In the genomic region with DNA sequence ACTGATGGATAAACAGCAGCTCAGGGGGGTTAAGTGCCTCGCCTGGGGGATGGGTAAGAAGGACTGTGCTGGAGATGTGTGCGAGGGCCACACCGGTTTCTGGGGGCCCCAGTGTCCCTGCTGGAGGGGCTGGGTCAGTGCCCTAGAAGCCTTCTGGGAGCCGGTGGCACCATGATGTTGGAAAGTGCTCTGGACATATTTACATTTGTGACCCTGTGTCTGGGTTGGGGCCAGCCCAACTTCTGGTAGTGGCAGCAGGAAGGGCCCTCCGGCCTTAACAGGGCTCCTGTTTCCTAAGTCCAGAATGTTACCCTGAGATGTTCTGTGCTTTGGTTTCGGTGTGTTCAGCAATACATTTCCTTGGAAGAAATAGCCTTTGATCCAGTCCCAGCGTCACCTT, we compare ENCODE assay signal across 27 cellular contexts.
A peak's percentile ranks its signal among the peaks of the same experiment; 100 is the strongest.
DNase-seq lines count a peak whose midpoint lies in the region; ATAC-seq and TF ChIP-seq lines count a peak whose summit lies in the region.
"Had no signal": no experiment of that assay in that cellular context is flagged by ENCODE, and none has a peak within 500 bp of the region (broad histone marks: within the 10 kb centered on the region; RNA-seq: fewer than 3 reads in every experiment).

No MANE protein-coding gene starts in this region.

- H3K27ac ChIP-seq in right atrium auricular region (no peak overlapping the region), left ventricle myocardium inferior (replicated peaks) (no peak overlapping the region)
- no peak overlapping the region for H3K27ac ChIP-seq in CD4-positive, alpha-beta memory T cell (ENCODE audit: low read depth, low read length)
- H3K27ac ChIP-seq: breast epithelium, neutrophil, psoas muscle, SJSA1, vagina, WERI-Rb-1 had no signal

- H3K27ac Mint-ChIP-seq in osteocyte (ENCODE audit: unreplicated experiment): no peak overlapping the region
- no peak overlapping the region for H3K27ac Mint-ChIP-seq in CD4-positive, alpha-beta memory T cell
- H3K27ac Mint-ChIP-seq: activated CD4-positive, alpha-beta T cell treated with anti-CD3 and anti-CD28 coated beads, Interleukin-2, amount 10 ng/mL, durations not matched to agents 24 days and 14 days; activated T-helper 1 cell treated with anti-CD3 and anti-CD28 coated beads, Interleukin-12 subunit alpha, Interleukin-12 subunit beta, Interleukin-2, Interleukin-4 antibody, amounts not matched to agents 30 ng/mL and 10 ng/mL and 1 ng/mL, durations not matched to agents 14 hours and 24 hours and 36 hours; CD8-positive, alpha-beta memory T cell; memory B cell; stimulated activated naive B cell treated with anti-CD40 and anti-IgM and Interleukin-4, amounts not matched to agents 10 μg/mL and 1 μg/mL and 100 μg/mL, for 72 hours had no signal

- no peaks in the 10 kb centered on the region for H3K9me3 Mint-ChIP-seq in osteocyte (ENCODE audit: unreplicated experiment)
- peaks cover 0 to 3% (median 0%) of the 10 kb centered on the region in 8 donors for H3K9me3 Mint-ChIP-seq in CD4-positive, alpha-beta memory T cell
- H3K9me3 Mint-ChIP-seq: activated CD4-positive, alpha-beta T cell treated with anti-CD3 and anti-CD28 coated beads, Interleukin-2, amount 10 ng/mL, durations not matched to agents 24 days and 14 days; activated T-helper 1 cell treated with anti-CD3 and anti-CD28 coated beads, Interleukin-12 subunit alpha, Interleukin-12 subunit beta, Interleukin-2, Interleukin-4 antibody, amounts not matched to agents 30 ng/mL and 10 ng/mL and 1 ng/mL, durations not matched to agents 14 hours and 24 hours and 36 hours; CD8-positive, alpha-beta memory T cell had no signal

- no peaks in the 10 kb centered on the region for H3K36me3 Mint-ChIP-seq in osteocyte (ENCODE audit: unreplicated experiment)
- H3K36me3 Mint-ChIP-seq in CD4-positive, alpha-beta memory T cell: no peaks in the 10 kb centered on the region
- H3K36me3 Mint-ChIP-seq: CD8-positive, alpha-beta memory T cell had no signal

- H3K36me3 ChIP-seq in right atrium auricular region: no peaks in the 10 kb centered on the region
- no peaks in the 10 kb centered on the region for H3K36me3 ChIP-seq in left ventricle myocardium inferior
- H3K36me3 ChIP-seq in CD4-positive, alpha-beta memory T cell (ENCODE audit: insufficient read depth, low read length): no peaks in the 10 kb centered on the region
- H3K36me3 ChIP-seq: breast epithelium, neutrophil, SJSA1, vagina, WERI-Rb-1 had no signal

- peaks cover 9% of the 10 kb centered on the region for H3K27me3 Mint-ChIP-seq in osteocyte (ENCODE audit: unreplicated experiment)
- H3K27me3 Mint-ChIP-seq in CD4-positive, alpha-beta memory T cell: peaks cover 8% of the 10 kb centered on the region in 2 donors
- H3K27me3 Mint-ChIP-seq: activated CD4-positive, alpha-beta T cell treated with anti-CD3 and anti-CD28 coated beads, Interleukin-2, amount 10 ng/mL, durations not matched to agents 24 days and 14 days had no signal

- H3K9me3 ChIP-seq in right atrium auricular region (no peaks in the 10 kb centered on the region), left ventricle myocardium inferior (replicated peaks) (no peaks in the 10 kb centered on the region)
- no peaks in the 10 kb centered on the region for H3K9me3 ChIP-seq in CD4-positive, alpha-beta memory T cell (ENCODE audit: control insufficient read depth in 1 of 2, low read length in 2 of 2)
- H3K9me3 ChIP-seq: breast epithelium, neutrophil, psoas muscle, SJSA1, vagina had no signal

- DNase-seq in right atrium auricular region (ENCODE audit: low spot score): peak; percentile 43
- no peak for DNase-seq in left ventricle myocardium inferior
- DNase-seq in ecto neural progenitor cell (ENCODE audit: low spot score): peak; percentile 33
- DNase-seq in osteocyte (ENCODE audit: extremely low spot score, unreplicated experiment): peak; percentile 73
- peak; percentile 23 for DNase-seq in ureter (ENCODE audit: low spot score)
- DNase-seq in GM13976 (ENCODE audit: low spot score): no peak
- no peak for DNase-seq in CD4-positive, alpha-beta memory T cell
- DNase-seq: activated CD4-positive, alpha-beta T cell treated with anti-CD3 and anti-CD28 coated beads, Interleukin-2, amount 10 ng/mL, durations not matched to agents 24 days and 14 days; activated naive CD4-positive, alpha-beta T cell treated with anti-CD3 and anti-CD28 coated beads, Interleukin-2, amount 50 U/mL, for 16 hours; amniotic stem cell; DMS 273 treated with DMSO at 0.1 percent for 48 hours; effector CD8-positive, alpha-beta T cell; EL; NCI-H446 treated with DMSO at 0.1 percent for 48 hours; NCI-H774; psoas muscle; stimulated activated naive B cell treated with anti-CD40 and anti-IgM and Interleukin-4, amounts not matched to agents 10 μg/mL and 1 μg/mL and 100 μg/mL, for 72 hours; T1000; WERI-Rb-1 had no signal

- H3K27me3 ChIP-seq in right atrium auricular region: no peaks in the 10 kb centered on the region
- H3K27me3 ChIP-seq in left ventricle myocardium inferior (ENCODE audit: low read depth): peaks cover 8% of the 10 kb centered on the region
- H3K27me3 ChIP-seq in CD4-positive, alpha-beta memory T cell (ENCODE audit: insufficient read depth, low read length): peaks cover 4% of the 10 kb centered on the region
- H3K27me3 ChIP-seq: breast epithelium, neutrophil, SJSA1, vagina had no signal

- in situ Hi-C loops in GM13976 (cut with MboI; ENCODE audit: low sequenced_read_pairs, unreplicated experiment): no loop called here

- H3K4me1 ChIP-seq in right atrium auricular region (no peaks in the 10 kb centered on the region), left ventricle myocardium inferior (no peaks in the 10 kb centered on the region)
- no peaks in the 10 kb centered on the region for H3K4me1 ChIP-seq in CD4-positive, alpha-beta memory T cell (ENCODE audit: insufficient read depth, low read length)
- H3K4me1 ChIP-seq: breast epithelium, psoas muscle, SJSA1 had no signal

- H3K4me1 Mint-ChIP-seq in osteocyte (ENCODE audit: unreplicated experiment): peaks cover 5% of the 10 kb centered on the region
- no peaks in the 10 kb centered on the region for H3K4me1 Mint-ChIP-seq in CD4-positive, alpha-beta memory T cell
- H3K4me1 Mint-ChIP-seq: activated CD4-positive, alpha-beta T cell treated with anti-CD3 and anti-CD28 coated beads, Interleukin-2, amount 10 ng/mL, durations not matched to agents 24 days and 14 days; CD8-positive, alpha-beta memory T cell; memory B cell; stimulated activated naive B cell treated with anti-CD40 and anti-IgM and Interleukin-4, amounts not matched to agents 10 μg/mL and 1 μg/mL and 100 μg/mL, for 72 hours had no signal

- CTCF ChIA-PET in CD4-positive, alpha-beta memory T cell (lab: Charles Lee; ENCODE audit: partially characterized antibody): no interaction called here

- no peak overlapping the region for H3K4me3 ChIP-seq in right atrium auricular region
- H3K4me3 ChIP-seq in left ventricle myocardium inferior: no peak overlapping the region
- H3K4me3 ChIP-seq in CD4-positive, alpha-beta memory T cell (ENCODE audit: low read length in 2 of 2): no peak overlapping the region
- H3K4me3 ChIP-seq: breast epithelium, psoas muscle, SJSA1, vagina had no signal

- POLR2A ChIA-PET in CD4-positive, alpha-beta memory T cell (lab: Charles Lee; ENCODE audit: partially characterized antibody): no interaction called here

- no peak for ATAC-seq in GM18858 (IDR thresholded peaks at IDR 0.05; ENCODE audit: unreplicated experiment)
- ATAC-seq: psoas muscle; stimulated activated naive B cell treated with anti-CD40 and anti-IgM and Interleukin-4, amounts not matched to agents 10 μg/mL and 1 μg/mL and 100 μg/mL, for 72 hours had no signal

- intact Hi-C loops in left ventricle myocardium inferior (cut with micrococcal nuclease): no loop called here
- intact Hi-C loops in CD4-positive, alpha-beta memory T cell (cut with micrococcal nuclease): no loop called here

- no peak overlapping the region for H3K4me3 Mint-ChIP-seq in osteocyte (ENCODE audit: unreplicated experiment)
- no peak overlapping the region for H3K4me3 Mint-ChIP-seq in CD4-positive, alpha-beta memory T cell
- H3K4me3 Mint-ChIP-seq: activated CD4-positive, alpha-beta T cell treated with anti-CD3 and anti-CD28 coated beads, Interleukin-2, amount 10 ng/mL, durations not matched to agents 24 days and 14 days; activated T-helper 1 cell treated with anti-CD3 and anti-CD28 coated beads, Interleukin-12 subunit alpha, Interleukin-12 subunit beta, Interleukin-2, Interleukin-4 antibody, amounts not matched to agents 30 ng/mL and 10 ng/mL and 1 ng/mL, durations not matched to agents 14 hours and 24 hours and 36 hours; CD8-positive, alpha-beta memory T cell; memory B cell; stimulated activated naive B cell treated with anti-CD40 and anti-IgM and Interleukin-4, amounts not matched to agents 10 μg/mL and 1 μg/mL and 100 μg/mL, for 72 hours had no signal

- TF ChIP-seq CTCF in right atrium auricular region (IDR thresholded peaks at IDR 0.05) (no peak), left ventricle myocardium inferior (IDR thresholded peaks at IDR 0.05; ENCODE audit: borderline replicate concordance) (no peak), osteocyte (IDR thresholded peaks at IDR 0.05) (no peak), GM13976 (IDR thresholded peaks at IDR 0.05; ENCODE audit: borderline replicate concordance, control extremely low read depth, extremely low read depth, insufficient read depth, missing control alignments) (no peak)

Comparison
In these comparisons a context has a peak if more than half of its experiments do, and no peak if none do; other contexts are left out.
1. DNase-seq: peak in right atrium auricular region (single experiment), ecto neural progenitor cell (single experiment), osteocyte (single experiment) and ureter (single experiment); none in left ventricle myocardium inferior (single experiment), GM13976 (single experiment) and CD4-positive, alpha-beta memory T cell (0 of 5).